In genomic region chr19:51123381-51124186, GRCh38 we compare ENCODE assay signal across 11 cellular contexts. TPM values are rescaled to one million over a fixed set of nuclear protein-coding genes. Genes with fewer than 3 reads are reported as not detected.
DNase-seq lines count a peak whose midpoint lies in the region; ATAC-seq, FAIRE-seq and TF ChIP-seq lines count a peak whose summit lies in the region.
"Had no signal": no experiment of that assay in that cellular context is flagged by ENCODE, and none has a peak within 500 bp of the region (broad histone marks: within the 10 kb centered on the region; RNA-seq: fewer than 3 reads in every experiment).

No MANE protein-coding gene starts in this region.

- H3K36me3 ChIP-seq in adrenal gland (replicated peaks in 1 of 2) = no peaks in the 10 kb centered on the region

- no peaks in the 10 kb centered on the region for H3K4me1 ChIP-seq in adrenal gland (replicated peaks in 1 of 2)

- DNase-seq in GM12891 (ENCODE audit: insufficient read length, low spot score) (no peak), SKM-1 treated with dmso at 0.1 percent for 144 hours (lab: John Stamatoyannopoulos, UW; ENCODE audit: unreplicated experiment) (peak; percentile 61), adrenal gland (peak in 3 of 7 donors; percentile 48 to 75 (median 51)), H4 (ENCODE audit: low spot score) (no peak), NCI-H2081 (lab: John Stamatoyannopoulos, UW) (no peak)
- DNase-seq in natural killer cell treated with Interleukin-12 subunit alpha and Interleukin-12 subunit beta and Interleukin-15 and Interleukin-18, amount 100 ng/mL, for 72 hours (ENCODE audit: low spot score) = peak; percentile 77
- DNase-seq: EL, occipital lobe had no signal

- H3K27ac Mint-ChIP-seq in natural killer cell treated with Interleukin-12 subunit alpha and Interleukin-12 subunit beta and Interleukin-15 and Interleukin-18, amount 100 ng/mL, for 72 hours = peak overlapping the region; percentile 69

- no peaks in the 10 kb centered on the region for H3K36me3 Mint-ChIP-seq in natural killer cell treated with Interleukin-12 subunit alpha and Interleukin-12 subunit beta and Interleukin-15 and Interleukin-18, amount 100 ng/mL, for 72 hours

- no peaks in the 10 kb centered on the region for H3K27me3 ChIP-seq in adrenal gland

- no peaks in the 10 kb centered on the region for H3K9me3 ChIP-seq in adrenal gland (replicated peaks in 1 of 3)

- peaks cover 65% of the 10 kb centered on the region in 2 donors for H3K4me1 Mint-ChIP-seq in natural killer cell treated with Interleukin-12 subunit alpha and Interleukin-12 subunit beta and Interleukin-15 and Interleukin-18, amount 100 ng/mL, for 72 hours (ENCODE audit: low read depth in 2 of 2)

- peak overlapping the region; percentile 82 for H3K4me3 Mint-ChIP-seq in natural killer cell treated with Interleukin-12 subunit alpha and Interleukin-12 subunit beta and Interleukin-15 and Interleukin-18, amount 100 ng/mL, for 72 hours

- H3K4me3 ChIP-seq in adrenal gland = no peak overlapping the region

- peak overlapping the region in 4 of 5 donors; percentile 58 to 91 (median 63) for H3K27ac ChIP-seq in adrenal gland

- TF ChIP-seq CTCF in adrenal gland (IDR thresholded peaks at IDR 0.05) = no peak

- whole genome bisulfite sequencing in adrenal gland, 4 donors = 60 to 66% (median 65%) methylated on average over 15 of the region's 15 CpGs

- TF ChIP-seq POLR2A in GM12891 (IDR thresholded peaks at IDR 0.05; ENCODE audit: low read depth, low read length) (no peak), adrenal gland (IDR thresholded peaks at IDR 0.05) (no peak)

- peak; percentile 76 to 83 for ATAC-seq in natural killer cell treated with Interleukin-12 subunit alpha and Interleukin-12 subunit beta and Interleukin-15 and Interleukin-18, amount 100 ng/mL, for 72 hours
- ATAC-seq in HG02970 (IDR thresholded peaks at IDR 0.05; ENCODE audit: low FRiP score, unreplicated experiment) = no peak
- no peak for ATAC-seq in HG03039 (IDR thresholded peaks at IDR 0.05; ENCODE audit: unreplicated experiment)
- ATAC-seq: Panc1 had no signal

- no peaks in the 10 kb centered on the region for H3K9me3 Mint-ChIP-seq in natural killer cell treated with Interleukin-12 subunit alpha and Interleukin-12 subunit beta and Interleukin-15 and Interleukin-18, amount 100 ng/mL, for 72 hours

- intact Hi-C loops in adrenal gland (cut with DNase I) = no loop called here

- no peaks in the 10 kb centered on the region for H3K27me3 Mint-ChIP-seq in natural killer cell treated with Interleukin-12 subunit alpha and Interleukin-12 subunit beta and Interleukin-15 and Interleukin-18, amount 100 ng/mL, for 72 hours

- FAIRE-seq in GM12891 (lab: Jason Lieb, UNC) = no peak

TF ChIP-seq in GM12891, 5 proteins besides CTCF, POLR2A, EP300 and RAD21:
- peak; percentile 47; the same call in 1 of the 2 replicates for TF ChIP-seq SPI1 (IDR thresholded peaks at IDR 0.05; ENCODE audit: low read depth, low read length)
- no peak for TF ChIP-seq POLR2AphosphoS5 (IDR thresholded peaks at IDR 0.05; ENCODE audit: low read depth, low read length)
- no peak for TF ChIP-seq POU2F2 (IDR thresholded peaks at IDR 0.05; ENCODE audit: low read depth, low read length)
- TF ChIP-seq PAX5 (IDR thresholded peaks at IDR 0.05; ENCODE audit: insufficient read depth, low read length, severe bottlenecking) = no peak
- no peak for TF ChIP-seq TAF1 (IDR thresholded peaks at IDR 0.05; ENCODE audit: low read depth, low read length)

RNA-seq across cellular contexts. Expression of gene SIGLEC9, which starts 1.1 kb away (rescaled TPM):
- not detected for polyA plus RNA-seq in GM12891 (2012; ENCODE audit: low read depth, missing spikeins)
- total RNA-seq in adrenal gland = 10 to 100 TPM in 6 of 8 donors, 1 to 10 TPM in 2; 4.7 to 29.7 (median 18.4) TPM
- 1 to 10 TPM; 3.6 to 7.6 (median 4.6) TPM for polyA plus RNA-seq in adrenal gland
- 1 to 10 TPM in 1 of 2 donors, under 1 TPM in 1; 0.69 to 1.1 TPM for total RNA-seq in natural killer cell treated with Interleukin-12 subunit alpha and Interleukin-12 subunit beta and Interleukin-15 and Interleukin-18, amount 100 ng/mL, for 72 hours
- total RNA-seq in H4 (2014; rRNA removed; shearing (Covaris generic)) = not detected in 2 replicates

RNA-seq across cellular contexts. Expression of gene CTU1, which starts 15.4 kb away (rescaled TPM):
- 1.7 TPM for polyA plus RNA-seq in GM12891 (2012; ENCODE audit: low read depth, missing spikeins)
- total RNA-seq in adrenal gland = 10 to 100 TPM in 4 of 8 donors, 1 to 10 TPM in 4; 6.1 to 23.9 (median 11.0) TPM
- 1 to 10 TPM; 1.1 to 7.3 (median 5.8) TPM for polyA plus RNA-seq in adrenal gland
- 10 to 100 TPM in 1 of 2 donors, 1 to 10 TPM in 1; 8.1 to 15.4 TPM for total RNA-seq in natural killer cell treated with Interleukin-12 subunit alpha and Interleukin-12 subunit beta and Interleukin-15 and Interleukin-18, amount 100 ng/mL, for 72 hours
- total RNA-seq in H4 (2014; rRNA removed; shearing (Covaris generic)) = 2.8 and 6.0 TPM in 2 replicates

RNA-seq across cellular contexts. Expression of gene SIGLEC7, which starts 18.5 kb away (rescaled TPM):
- not detected for polyA plus RNA-seq in GM12891 (2012; ENCODE audit: low read depth, missing spikeins)
- 10 to 100 TPM in 5 of 8 donors, 1 to 10 TPM in 3; 4.2 to 13.1 (median 10.7) TPM for total RNA-seq in adrenal gland
- 1 to 10 TPM; 2.3 to 8.6 (median 3.8) TPM for polyA plus RNA-seq in adrenal gland
- total RNA-seq in natural killer cell treated with Interleukin-12 subunit alpha and Interleukin-12 subunit beta and Interleukin-15 and Interleukin-18, amount 100 ng/mL, for 72 hours = 1 to 10 TPM; 7.9 to 8.7 TPM
- not detected in 2 replicates for total RNA-seq in H4 (2014; rRNA removed; shearing (Covaris generic))

RNA-seq across cellular contexts. Expression of gene KLK14, which starts 40.9 kb away (rescaled TPM):
- polyA plus RNA-seq in GM12891 (2012; ENCODE audit: low read depth, missing spikeins) = 0.10 TPM
- total RNA-seq in adrenal gland = under 1 TPM in 2 of 8 donors, not detected in 6; 0.25 to 0.65 TPM
- under 1 TPM in 2 of 3 donors, not detected in 1; 0.48 to 0.81 TPM for polyA plus RNA-seq in adrenal gland
- total RNA-seq in natural killer cell treated with Interleukin-12 subunit alpha and Interleukin-12 subunit beta and Interleukin-15 and Interleukin-18, amount 100 ng/mL, for 72 hours = 1 to 10 TPM in 1 of 2 donors, under 1 TPM in 1; 0.50 to 2.2 TPM
- total RNA-seq in H4 (2014; rRNA removed; shearing (Covaris generic)) = not detected in 2 replicates
- total RNA-seq: occipital lobe had no signal

RNA-seq across cellular contexts. Expression of gene KLK13, which starts 58.7 kb away (rescaled TPM):
- polyA plus RNA-seq in GM12891 (2012; ENCODE audit: low read depth, missing spikeins) = not detected
- not detected for total RNA-seq in adrenal gland
- under 1 TPM in 1 of 3 donors, not detected in 2; 0.47 TPM for polyA plus RNA-seq in adrenal gland
- total RNA-seq in natural killer cell treated with Interleukin-12 subunit alpha and Interleukin-12 subunit beta and Interleukin-15 and Interleukin-18, amount 100 ng/mL, for 72 hours = not detected
- total RNA-seq in H4 (2014; rRNA removed; shearing (Covaris generic)) = not detected in 2 replicates
- total RNA-seq: occipital lobe had no signal

Comparison
In these comparisons a context has a peak if more than half of its experiments do, and no peak if none do; other contexts are left out.
1. DNase-seq: peak in SKM-1 treated with dmso at 0.1 percent for 144 hours (single experiment) and natural killer cell treated with Interleukin-12 subunit alpha and Interleukin-12 subunit beta and Interleukin-15 and Interleukin-18, amount 100 ng/mL, for 72 hours (single experiment); none in GM12891 (single experiment), H4 (single experiment) and NCI-H2081 (0 of 2).
2. ATAC-seq: peak in natural killer cell treated with Interleukin-12 subunit alpha and Interleukin-12 subunit beta and Interleukin-15 and Interleukin-18, amount 100 ng/mL, for 72 hours (2 of 2); none in HG02970 (single experiment) and HG03039 (single experiment).